19 cellular contexts compared by ENCODE assay signal in the genomic region with DNA sequence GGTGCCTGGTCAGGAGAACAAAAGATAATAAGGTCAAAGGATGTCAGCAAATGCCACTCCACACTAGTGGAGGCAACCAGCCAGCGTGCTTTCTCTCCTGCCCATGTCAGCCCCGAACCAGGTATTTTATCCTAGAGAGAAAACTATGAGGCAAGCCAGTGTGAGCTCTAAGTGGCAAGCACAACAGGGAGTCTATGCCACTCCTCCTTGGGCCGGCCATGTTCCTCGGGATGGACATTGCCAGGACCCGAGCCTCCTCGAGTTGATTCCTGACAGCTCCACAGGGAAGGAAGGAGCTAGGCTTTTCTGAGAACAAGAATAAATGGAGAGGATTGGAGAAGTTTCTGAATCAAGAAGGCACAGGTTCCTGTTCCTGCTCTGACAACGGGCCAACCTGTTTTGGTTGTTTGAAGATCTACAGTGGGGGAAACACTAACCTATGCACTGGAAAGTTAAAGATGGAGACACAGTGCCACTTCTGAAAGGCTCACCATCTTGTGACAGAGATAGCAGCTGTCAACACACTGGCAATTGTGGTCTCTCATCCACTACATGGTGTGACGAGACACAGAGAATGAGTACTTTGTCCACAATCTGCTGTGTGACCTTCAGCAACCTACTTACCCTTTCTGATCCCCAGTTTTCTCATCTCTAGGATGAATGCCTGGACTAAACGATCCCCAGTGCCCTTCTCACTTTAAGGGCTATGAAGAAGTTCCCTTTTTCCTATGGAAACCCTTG. TPM values are rescaled to one million over a fixed set of nuclear protein-coding genes. Genes with fewer than 3 reads are reported as not detected.
DNase-seq lines count a peak whose midpoint lies in the region; ATAC-seq and TF ChIP-seq lines count a peak whose summit lies in the region.
"Had no signal": no experiment of that assay in that cellular context is flagged by ENCODE, and none has a peak within 500 bp of the region (broad histone marks: within the 10 kb centered on the region; RNA-seq: fewer than 3 reads in every experiment).

No MANE protein-coding gene starts in this region.

- H3K4me1 Mint-ChIP-seq in progenitor cell of endocrine pancreas (ENCODE audit: low read depth): peaks cover 34% of the 10 kb centered on the region

- CTCF ChIA-PET in IMR-90 (lab: Yijun Ruan, JAX): no interaction called here

- H3K18ac ChIP-seq in IMR-90 (ENCODE audit: low read depth, low read length): no peak overlapping the region

- no peak overlapping the region for H3K4ac ChIP-seq in IMR-90 (ENCODE audit: low read depth, low read length)

- peaks cover 3% of the 10 kb centered on the region for H3K9me3 Mint-ChIP-seq in progenitor cell of endocrine pancreas (ENCODE audit: low read depth)
- H3K9me3 Mint-ChIP-seq: activated naive CD8-positive, alpha-beta T cell treated with anti-CD3 and anti-CD28 coated beads for 36 hours had no signal

- no peak overlapping the region for H2AK9ac ChIP-seq in IMR-90 (replicated peaks; ENCODE audit: low read depth, low read length, poor library complexity)

- no peaks in the 10 kb centered on the region for H3K36me3 Mint-ChIP-seq in progenitor cell of endocrine pancreas (ENCODE audit: insufficient read depth)
- H3K36me3 Mint-ChIP-seq: activated naive CD8-positive, alpha-beta T cell treated with anti-CD3 and anti-CD28 coated beads for 36 hours had no signal

- no peaks in the 10 kb centered on the region for H3K79me1 ChIP-seq in IMR-90 (ENCODE audit: low read depth in 1 of 2, low read length in 2 of 2)

- in situ Hi-C loops in IMR-90 (cut with MboI; ENCODE audit: low sequenced_read_pairs): no loop called here

- peak overlapping the region; percentile 48; the same call in 1 of the 3 replicates for H2BK15ac ChIP-seq in IMR-90 (ENCODE audit: low read depth, low read length)

- peak overlapping the region; percentile 78; the same call in 1 of the 2 replicates for H2AK5ac ChIP-seq in IMR-90 (ENCODE audit: low read depth, low read length)

- H3K27ac Mint-ChIP-seq in progenitor cell of endocrine pancreas: peak overlapping the region; percentile 7
- H3K27ac Mint-ChIP-seq: activated naive CD8-positive, alpha-beta T cell treated with anti-CD3 and anti-CD28 coated beads for 36 hours had no signal

- POLR2A ChIA-PET in IMR-90 (lab: Charles Lee; ENCODE audit: unreplicated experiment): no interaction called here

- BruUV-seq in IMR-90 (replicated peaks; lab: Mats Ljungman, UMichigan): no TSS peak

- H3K14ac ChIP-seq in IMR-90 (replicated peaks; ENCODE audit: low read depth, low read length): 0 out of 2 replicates have a peak overlapping the region, but pooled peaks have one; percentile 32

- H3K27me3 ChIP-seq in IMR-90 (ENCODE audit: control insufficient read depth, insufficient read depth, low read length) (peaks cover 5% of the 10 kb centered on the region; the same call in 1 of the 2 replicates), right atrium auricular region (no peaks in the 10 kb centered on the region), foreskin keratinocyte (no peaks in the 10 kb centered on the region)
- H3K27me3 ChIP-seq: upper lobe of left lung had no signal

- no peak overlapping the region for H3K56ac ChIP-seq in IMR-90 (ENCODE audit: extremely low read depth, insufficient read depth, low read length)

- H2BK120ac ChIP-seq in IMR-90 (ENCODE audit: low read depth, low read length): no peak overlapping the region

- H2BK5ac ChIP-seq in IMR-90 (ENCODE audit: low read depth, low read length, poor library complexity, severe bottlenecking): no peak overlapping the region

- intact Hi-C loops in IMR-90 (cut with micrococcal nuclease): no loop called here

- no peak overlapping the region for H3K4me3 ChIP-seq in IMR-90 (ENCODE audit: insufficient read depth, low read depth, low read length)
- peak overlapping the region; percentile 65 to 79 for H3K4me3 ChIP-seq in right atrium auricular region
- H3K4me3 ChIP-seq: left lung, psoas muscle, upper lobe of left lung had no signal

- ATAC-seq in IMR-90 (ENCODE audit: low read depth) (no peak), foreskin keratinocyte (no peak)
- ATAC-seq: left lung, psoas muscle had no signal

- dilution Hi-C loops in IMR-90 (cut with HindIII; ENCODE audit: low sequenced_read_pairs, unreplicated experiment): no loop called here

- no peak overlapping the region for H3K4me3 Mint-ChIP-seq in progenitor cell of endocrine pancreas (ENCODE audit: low read depth)
- H3K4me3 Mint-ChIP-seq: activated naive CD8-positive, alpha-beta T cell treated with anti-CD3 and anti-CD28 coated beads for 36 hours had no signal

- H3K36me3 ChIP-seq in IMR-90 (ENCODE audit: control insufficient read depth, insufficient read depth, low read length): no peaks in the 10 kb centered on the region
- H3K36me3 ChIP-seq in right atrium auricular region: peaks cover 8% of the 10 kb centered on the region
- H3K36me3 ChIP-seq: left lung, upper lobe of left lung, WERI-Rb-1 had no signal

- peak overlapping the region; percentile 24; the same call in 1 of the 2 replicates for H4K91ac ChIP-seq in IMR-90 (ENCODE audit: insufficient read depth, low read depth, low read length)

- H3K4me2 ChIP-seq in IMR-90 (ENCODE audit: low read depth, low read length): no peak overlapping the region

- no peak overlapping the region for H2AFZ ChIP-seq in IMR-90 (replicated peaks; ENCODE audit: low read length, poor library complexity)

- H3K9me1 ChIP-seq in IMR-90 (ENCODE audit: insufficient read depth, low read length): peaks cover 6% of the 10 kb centered on the region; the same call in 1 of the 2 replicates

- no peak overlapping the region for H4K8ac ChIP-seq in IMR-90 (ENCODE audit: low read depth in 2 of 2, low read length in 2 of 2)

- DNase-seq in IMR-90: no peak
- DNase-seq in cerebellar cortex (ENCODE audit: low spot score): peak; percentile 54
- no peak for DNase-seq in right atrium auricular region (ENCODE audit: low spot score)
- no peak for DNase-seq in progenitor cell of endocrine pancreas (ENCODE audit: low spot score, unreplicated experiment)
- DNase-seq in foreskin keratinocyte: no peak
- DNase-seq in LoVo (ENCODE audit: low spot score): no peak
- DNase-seq in activated gamma-delta T cell (lab: John Stamatoyannopoulos, UW): no peak
- DNase-seq in NCI-H526 treated with DMSO at 0.1 percent for 48 hours (lab: John Stamatoyannopoulos, UW): no peak
- DNase-seq: activated CD4-positive, alpha-beta T cell treated with anti-CD3 and anti-CD28 coated beads, Interleukin-2, amount 50 U/mL, for 1 hour; activated naive CD8-positive, alpha-beta T cell treated with anti-CD3 and anti-CD28 coated beads for 36 hours; NCI-H1105; NCI-H2029 treated with DMSO at 0.1 percent for 48 hours; psoas muscle; stimulated activated CD4-positive, alpha-beta T cell treated with anti-CD3 and anti-CD28 coated beads, Interleukin-2, amount 100 ng/mL, for 48 hours; stimulated activated naive CD4-positive, alpha-beta T cell treated with Interleukin-2 at 50 U/mL for 16 hours; upper lobe of left lung; WERI-Rb-1 had no signal

- no peak overlapping the region for H3K27ac ChIP-seq in IMR-90 (ENCODE audit: insufficient read depth, low read length)
- H3K27ac ChIP-seq in right atrium auricular region: peak overlapping the region; percentile 84 to 90
- H3K27ac ChIP-seq in foreskin keratinocyte: no peak overlapping the region
- H3K27ac ChIP-seq: C4-2B, left lung, psoas muscle, WERI-Rb-1 had no signal

- H2BK20ac ChIP-seq in IMR-90 (ENCODE audit: low read depth, low read length): 0 out of 2 replicates have a peak overlapping the region, but pooled peaks have one; percentile 37

- peaks cover 11% of the 10 kb centered on the region for H4K20me1 ChIP-seq in IMR-90 (ENCODE audit: insufficient read depth, low read length)

- H4K5ac ChIP-seq in IMR-90 (ENCODE audit: low read depth, low read length): no peak overlapping the region

- H3K27me3 Mint-ChIP-seq in progenitor cell of endocrine pancreas: peaks cover 56% of the 10 kb centered on the region

- no peak for TF ChIP-seq POLR2A in IMR-90 (IDR thresholded peaks at IDR 0.05; ENCODE audit: low read depth, low read length)

- 100% methylated on average over 2 of the region's 9 CpGs; no CpG with 5 or more reads in 1 of the 2 experiments for WGBS in IMR-90 (ENCODE audit: extremely low coverage in 2 of 2, insufficient read length in 1 of 2), 2 experiments

- no peak overlapping the region for H3K9ac ChIP-seq in IMR-90 (ENCODE audit: low read depth, low read length)

- TF ChIP-seq RAD21 in IMR-90 (IDR thresholded peaks at IDR 0.05; ENCODE audit: low read length): no peak

- no peak overlapping the region; the same call in 1 of the 2 replicates for H3K23ac ChIP-seq in IMR-90 (ENCODE audit: low read depth, low read length)

- peaks cover 10% of the 10 kb centered on the region for H3K4me1 ChIP-seq in IMR-90 (ENCODE audit: control insufficient read depth, insufficient read depth, low read length)
- H3K4me1 ChIP-seq in right atrium auricular region: peaks cover 0 to 95% of the 10 kb centered on the region in 2 donors
- H3K4me1 ChIP-seq in foreskin keratinocyte: peaks cover 45% of the 10 kb centered on the region

- TF ChIP-seq CTCF in IMR-90 (conservative IDR thresholded peaks at IDR 0.05; ENCODE audit: low read depth, low read length): no peak
- no peak for TF ChIP-seq CTCF in right atrium auricular region (IDR thresholded peaks at IDR 0.05)
- no peak for TF ChIP-seq CTCF in progenitor cell of endocrine pancreas (IDR thresholded peaks at IDR 0.05; ENCODE audit: unreplicated experiment)
- TF ChIP-seq CTCF in foreskin keratinocyte (conservative IDR thresholded peaks at IDR 0.05): no peak

- no peaks in the 10 kb centered on the region for H3K9me3 ChIP-seq in IMR-90 (ENCODE audit: control insufficient read depth, insufficient read depth, low read length)
- no peaks in the 10 kb centered on the region for H3K9me3 ChIP-seq in right atrium auricular region
- H3K9me3 ChIP-seq: left lung, psoas muscle, upper lobe of left lung had no signal

TF ChIP-seq in IMR-90, 13 proteins besides CTCF, POLR2A, EP300 and RAD21 (continues in another document):
- TF ChIP-seq SMC3 (IDR thresholded peaks at IDR 0.05; ENCODE audit: low read depth, low read length): no peak
- TF ChIP-seq, protein P1, sequence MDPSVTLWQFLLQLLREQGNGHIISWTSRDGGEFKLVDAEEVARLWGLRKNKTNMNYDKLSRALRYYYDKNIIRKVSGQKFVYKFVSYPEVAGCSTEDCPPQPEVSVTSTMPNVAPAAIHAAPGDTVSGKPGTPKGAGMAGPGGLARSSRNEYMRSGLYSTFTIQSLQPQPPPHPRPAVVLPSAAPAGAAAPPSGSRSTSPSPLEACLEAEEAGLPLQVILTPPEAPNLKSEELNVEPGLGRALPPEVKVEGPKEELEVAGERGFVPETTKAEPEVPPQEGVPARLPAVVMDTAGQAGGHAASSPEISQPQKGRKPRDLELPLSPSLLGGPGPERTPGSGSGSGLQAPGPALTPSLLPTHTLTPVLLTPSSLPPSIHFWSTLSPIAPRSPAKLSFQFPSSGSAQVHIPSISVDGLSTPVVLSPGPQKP (IDR thresholded peaks at IDR 0.05; ENCODE audit: borderline replicate concordance, low read depth, low read length): no peak

RNA-seq across cellular contexts. Expression of a gene that starts 28.8 kb away (rescaled TPM):
- 9.9 and 11.1 TPM in 2 replicates for total RNA-seq in IMR-90 (2012; rRNA removed)
- 7.7 and 8.1 TPM in 2 replicates for polyA plus RNA-seq in IMR-90 (2012; rRNA removed)
- 2.7 and 6.9 TPM in 2 replicates for polyA plus RNA-seq in IMR-90 (2012; cell fraction: cytosol; rRNA removed)
- 10.3 and 22.7 TPM in 2 replicates for polyA plus RNA-seq in IMR-90 (2012; cell fraction: nucleus; rRNA removed; ENCODE audit: low replicate concordance)
- 100 to 1,000 TPM; 359 to 404 TPM for total RNA-seq in right atrium auricular region
- 59.1 and 60.5 TPM in 2 replicates for total RNA-seq in progenitor cell of endocrine pancreas
- 18.7 and 21.1 TPM in 2 replicates for total RNA-seq in foreskin keratinocyte
- polyA plus RNA-seq in foreskin keratinocyte: 3.8 and 4.8 TPM in 2 replicates

Comparison
In these comparisons a context has a peak if more than half of its experiments do, and no peak if none do; other contexts are left out.
1. H3K27ac ChIP-seq: peak in right atrium auricular region (2 of 2); none in IMR-90 (single experiment) and foreskin keratinocyte (single experiment).